ENCODE assay signal across 8 cellular contexts in the genomic region with DNA sequence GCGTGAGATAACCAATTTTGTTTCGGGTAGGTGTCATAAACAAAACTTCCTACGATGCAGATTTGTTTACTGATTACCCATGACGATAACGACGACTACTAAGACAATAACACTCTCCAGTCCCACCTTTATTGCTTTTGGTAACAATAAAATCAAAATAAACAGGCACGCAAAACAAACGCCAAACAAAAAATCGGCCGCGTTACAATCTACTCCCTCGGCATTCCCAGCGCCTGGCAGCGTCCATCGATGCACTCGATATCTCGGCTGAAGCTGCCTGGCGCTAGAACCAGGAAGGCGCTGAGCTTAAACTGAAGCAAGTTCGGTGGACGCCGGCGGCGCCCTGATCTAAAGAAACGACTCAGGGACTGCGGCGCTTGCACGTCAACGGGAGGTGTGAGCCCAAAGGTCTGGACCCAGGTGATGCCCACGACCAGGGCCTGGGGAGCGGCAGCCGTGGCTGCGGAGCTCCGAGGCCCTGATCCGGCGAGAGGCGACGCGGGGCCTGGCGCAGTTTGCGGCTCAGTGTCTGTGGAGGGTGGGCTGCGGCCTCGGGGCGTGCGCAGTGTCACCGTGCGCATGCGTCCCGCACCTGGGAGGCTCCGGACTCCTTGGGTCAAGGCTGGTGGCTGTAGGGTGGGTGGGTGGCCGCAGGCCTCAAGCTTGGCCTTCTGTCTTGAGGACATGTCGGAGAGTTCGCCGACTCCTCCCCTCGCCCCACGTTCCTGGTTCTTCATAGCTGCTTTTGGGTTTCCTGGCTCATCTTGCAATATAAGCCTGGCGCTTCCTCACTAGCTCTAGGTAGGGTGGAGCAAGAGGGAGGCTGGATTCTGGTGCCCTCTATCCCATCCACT. TPM values are rescaled to one million over a fixed set of nuclear protein-coding genes. Genes with fewer than 3 reads are reported as not detected.
DNase-seq lines count a peak whose midpoint lies in the region; ATAC-seq and TF ChIP-seq lines count a peak whose summit lies in the region.

A gene with protein sequence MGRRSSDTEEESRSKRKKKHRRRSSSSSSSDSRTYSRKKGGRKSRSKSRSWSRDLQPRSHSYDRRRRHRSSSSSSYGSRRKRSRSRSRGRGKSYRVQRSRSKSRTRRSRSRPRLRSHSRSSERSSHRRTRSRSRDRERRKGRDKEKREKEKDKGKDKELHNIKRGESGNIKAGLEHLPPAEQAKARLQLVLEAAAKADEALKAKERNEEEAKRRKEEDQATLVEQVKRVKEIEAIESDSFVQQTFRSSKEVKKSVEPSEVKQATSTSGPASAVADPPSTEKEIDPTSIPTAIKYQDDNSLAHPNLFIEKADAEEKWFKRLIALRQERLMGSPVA (plus strand): TSS at position 286 of the 854 bp plus-strand sequence. CDS start 12,016 bp downstream, outside the sequence.

- H3K56ac ChIP-seq in IMR-90 (ENCODE audit: extremely low read depth, insufficient read depth, low read length), result peak within 1 kb of the TSS; percentile 55

- H3K9ac ChIP-seq in IMR-90 (ENCODE audit: low read depth, low read length) (peak within 1 kb of the TSS; percentile 74), PC-3 (ENCODE audit: low read length) (peak within 1 kb of the TSS; percentile 91), muscle layer of colon (ENCODE audit: low read length) (peak within 1 kb of the TSS; percentile 44)

- peak within 1 kb of the TSS; percentile 61 for H2BK5ac ChIP-seq in IMR-90 (ENCODE audit: low read depth, low read length, poor library complexity, severe bottlenecking)

- TF ChIP-seq CTCF in IMR-90 (conservative IDR thresholded peaks at IDR 0.05; ENCODE audit: low read depth, low read length) (no peak), PC-3 (conservative IDR thresholded peaks at IDR 0.05; ENCODE audit: low read depth, low read length) (no peak)

- peak; percentile 13; the same call in 1 of the 2 replicates for TF ChIP-seq RAD21 in IMR-90 (IDR thresholded peaks at IDR 0.05; ENCODE audit: low read length)

- H3K4ac ChIP-seq in IMR-90 (ENCODE audit: low read depth, low read length), result peak within 1 kb of the TSS; percentile 51

- peak within 1 kb of the TSS; percentile 53 for H4K91ac ChIP-seq in IMR-90 (ENCODE audit: insufficient read depth, low read depth, low read length)

- no peak within 1 kb of the TSS for H2AK5ac ChIP-seq in IMR-90 (ENCODE audit: low read depth, low read length)

- 0 out of 2 replicates have a peak, but pooled peaks cover 5% of the 10 kb centered on the region for H4K20me1 ChIP-seq in IMR-90 (ENCODE audit: insufficient read depth, low read length)
- 0 out of 2 replicates have a peak, but pooled peaks cover 5% of the 10 kb centered on the region for H4K20me1 ChIP-seq in PC-3 (ENCODE audit: low read length)

- peak; percentile 50; the same call in 1 of the 2 replicates for TF ChIP-seq POLR2A in IMR-90 (IDR thresholded peaks at IDR 0.05; ENCODE audit: low read depth, low read length)
- peak; percentile 81 for TF ChIP-seq POLR2A in erythroblast (IDR thresholded peaks at IDR 0.05; ENCODE audit: low read length)

- H3K79me2 ChIP-seq in PC-3 (ENCODE audit: low read length), result peaks cover 48% of the 10 kb centered on the region

- WGBS in IMR-90 (ENCODE audit: extremely low coverage in 2 of 2, insufficient read length in 1 of 2), 2 experiments, result 0% methylated on average over 33 of the region's 57 CpGs; no CpG with 5 or more reads in 1 of the 2 experiments

- H3K18ac ChIP-seq in IMR-90 (ENCODE audit: low read depth, low read length), result peak within 1 kb of the TSS; percentile 22

- peak within 1 kb of the TSS; percentile 37 to 87; a peak in 3 of 4 replicates for H4K8ac ChIP-seq in IMR-90 (ENCODE audit: low read depth in 2 of 2, low read length in 2 of 2)

- H3K9me1 ChIP-seq in IMR-90 (ENCODE audit: insufficient read depth, low read length), result no peaks in the 10 kb centered on the region

- POLR2A ChIA-PET in IMR-90 (lab: Charles Lee; ENCODE audit: unreplicated experiment) (interaction anchor here (0.6 to 1.0 kb wide), 6 partner anchors 9 to 579 kb away, joined by 3 to 12 read pairs (median 4); no protein-coding TSS in a partner anchor), PC-3 (lab: Charles Lee; ENCODE audit: unreplicated experiment) (interaction anchor here (0.6 to 0.7 kb wide), 10 partner anchors 13 to 1270 kb away, joined by 3 to 26 read pairs (median 14); no protein-coding TSS in a partner anchor)

- intact Hi-C loops in IMR-90 (cut with micrococcal nuclease), result loop anchor here (5.0 to 10.0 kb wide), 5 partner anchors 52 to 578 kb away; partner anchors contain the start of gene GFM1
- intact Hi-C loops in PC-3 (cut with micrococcal nuclease), result loop anchor here (1.0 to 10.0 kb wide), 6 partner anchors 55 to 423 kb away; no protein-coding TSS in a partner anchor

- H3K27ac ChIP-seq in IMR-90 (ENCODE audit: insufficient read depth, low read length), result peak within 1 kb of the TSS; percentile 78
- peak within 1 kb of the TSS; percentile 83 for H3K27ac ChIP-seq in PC-3 (ENCODE audit: low read length)
- peak within 1 kb of the TSS; percentile 45 for H3K27ac ChIP-seq in muscle layer of colon (ENCODE audit: low read depth, low read length)

- peak; percentile 98 for DNase-seq in DMS 273 (lab: John Stamatoyannopoulos, UW; ENCODE audit: unreplicated experiment)
- DNase-seq in IMR-90, result peak; percentile 89
- peak; percentile 84 for DNase-seq in PC-3
- peak; percentile 73 for DNase-seq in activated T-cell treated with anti-CD3 and anti-CD28 coated beads for 48 hours (ENCODE audit: low read depth)
- DNase-seq in erythroblast (lab: John Stamatoyannopoulos, UW), result peak; percentile 92 to 93
- peak; percentile 37 to 56 for DNase-seq in stimulated activated CD8-positive, alpha-beta memory T cell treated with anti-CD3 and anti-CD28 coated beads, Interleukin-7, amount 100 ng/mL, for 1 hour (ENCODE audit: low read depth in 2 of 2)

- H3K4me2 ChIP-seq in IMR-90 (ENCODE audit: low read depth, low read length) (peak within 1 kb of the TSS; percentile 87), PC-3 (ENCODE audit: low read length) (peak within 1 kb of the TSS; percentile 86)

- no peaks in the 10 kb centered on the region for H3K9me2 ChIP-seq in PC-3 (replicated peaks; ENCODE audit: low read length)

- H3K4me1 ChIP-seq in IMR-90 (ENCODE audit: control insufficient read depth, insufficient read depth, low read length) (peaks cover 2% of the 10 kb centered on the region; the same call in 1 of the 2 replicates), PC-3 (ENCODE audit: insufficient read depth, low read length) (peaks cover 12% of the 10 kb centered on the region), muscle layer of colon (ENCODE audit: insufficient read depth, low read length) (peaks cover 27% of the 10 kb centered on the region)

- H3K23ac ChIP-seq in IMR-90 (ENCODE audit: low read depth, low read length), result peak within 1 kb of the TSS; percentile 13; the same call in 1 of the 2 replicates

- peak within 1 kb of the TSS; percentile 8 for H2AK9ac ChIP-seq in IMR-90 (replicated peaks; ENCODE audit: low read depth, low read length, poor library complexity)

- peaks cover 33% of the 10 kb centered on the region for H3K27me3 ChIP-seq in IMR-90 (ENCODE audit: control insufficient read depth, insufficient read depth, low read length)
- H3K27me3 ChIP-seq in PC-3 (ENCODE audit: low read length), result no peaks in the 10 kb centered on the region
- peaks cover 35 to 45% of the 10 kb centered on the region in 2 donors for H3K27me3 ChIP-seq in muscle layer of colon (ENCODE audit: control insufficient read depth in 1 of 2, insufficient read depth in 2 of 2, low read length in 2 of 2)

- H3K4me3 ChIP-seq in IMR-90 (ENCODE audit: insufficient read depth, low read depth, low read length) (peak within 1 kb of the TSS; percentile 85), PC-3 (ENCODE audit: low read length) (peak within 1 kb of the TSS; percentile 91), muscle layer of colon (ENCODE audit: low read depth in 1 of 2, low read length in 2 of 2) (peak within 1 kb of the TSS; percentile 72 to 85)

- H2AFZ ChIP-seq in IMR-90 (replicated peaks; ENCODE audit: low read length, poor library complexity), result peak within 1 kb of the TSS; percentile 96
- peak within 1 kb of the TSS; percentile 98 for H2AFZ ChIP-seq in PC-3 (ENCODE audit: low read length)

- ATAC-seq in GM21529 (IDR thresholded peaks at IDR 0.05; ENCODE audit: unreplicated experiment), result peak; percentile 82
- ATAC-seq in IMR-90 (ENCODE audit: low read depth), result peak; percentile 78
- peak; percentile 87 for ATAC-seq in PC-3

- in situ Hi-C loops in IMR-90 (cut with MboI; ENCODE audit: low sequenced_read_pairs), result loop anchor here (25.0 kb wide), 1 partner anchor 677 kb away; no protein-coding TSS in a partner anchor

- H3K79me1 ChIP-seq in IMR-90 (ENCODE audit: low read depth in 1 of 2, low read length in 2 of 2), result peaks cover 11 to 14% of the 10 kb centered on the region in 2 experiments; a peak in 3 of 4 replicates

- dilution Hi-C loops in IMR-90 (cut with HindIII; ENCODE audit: low sequenced_read_pairs, unreplicated experiment), result no loop called here

- H2BK20ac ChIP-seq in IMR-90 (ENCODE audit: low read depth, low read length), result no peak within 1 kb of the TSS

- H3K9me3 ChIP-seq in IMR-90 (ENCODE audit: control insufficient read depth, insufficient read depth, low read length) (no peaks in the 10 kb centered on the region), PC-3 (ENCODE audit: low read length) (no peaks in the 10 kb centered on the region), muscle layer of colon (ENCODE audit: low read length) (no peaks in the 10 kb centered on the region)

- no peaks in the 10 kb centered on the region for H3F3A ChIP-seq in PC-3 (ENCODE audit: low read length, unreplicated experiment)

- BruUV-seq in IMR-90 (replicated peaks; lab: Mats Ljungman, UMichigan), result no TSS peak
- BruUV-seq in PC-3 (replicated peaks; lab: Mats Ljungman, UMichigan), result TSS peak; percentile 86

- peak within 1 kb of the TSS; percentile 6; the same call in 1 of the 2 replicates for H3K14ac ChIP-seq in IMR-90 (replicated peaks; ENCODE audit: low read depth, low read length)

- CTCF ChIA-PET in IMR-90 (lab: Yijun Ruan, JAX), result interaction anchor here (0.7 to 1.5 kb wide), 4 partner anchors 11 to 324 kb away, joined by 3 to 4 read pairs (median 3); no protein-coding TSS in a partner anchor
- CTCF ChIA-PET in PC-3 (lab: Charles Lee), result interaction anchor here (0.6 to 0.7 kb wide), 5 partner anchors 9 to 492 kb away, joined by 3 to 16 read pairs (median 6); no protein-coding TSS in a partner anchor

- H3K36me3 ChIP-seq in IMR-90 (ENCODE audit: control insufficient read depth, insufficient read depth, low read length), result no peaks in the 10 kb centered on the region
- no peaks in the 10 kb centered on the region for H3K36me3 ChIP-seq in PC-3 (ENCODE audit: low read depth, low read length)
- H3K36me3 ChIP-seq in muscle layer of colon (ENCODE audit: insufficient read depth, low read length), result no peaks in the 10 kb centered on the region

- H2BK15ac ChIP-seq in IMR-90 (ENCODE audit: low read depth, low read length), result no peak within 1 kb of the TSS; the same call in 2 of the 3 replicates

- H2BK120ac ChIP-seq in IMR-90 (ENCODE audit: low read depth, low read length), result peak within 1 kb of the TSS; percentile 38; the same call in 1 of the 2 replicates

- H4K5ac ChIP-seq in IMR-90 (ENCODE audit: low read depth, low read length), result peak within 1 kb of the TSS; percentile 77

RNA-seq across cellular contexts. Expression of the gene that starts here (rescaled TPM):
- total RNA-seq in IMR-90 (2012; rRNA removed) (41.8 and 71.7 TPM in 2 replicates), PC-3 (2014; rRNA removed) (39.5 and 42.8 TPM in 2 replicates)
- polyA plus RNA-seq in IMR-90 (2012; rRNA removed), result 3.8 and 4.5 TPM in 2 replicates
- 0.28 and 0.63 TPM in 2 replicates for polyA plus RNA-seq in IMR-90 (2012; cell fraction: cytosol; rRNA removed)
- 0.42 and 2.3 TPM in 2 replicates for polyA plus RNA-seq in IMR-90 (2012; cell fraction: nucleus; rRNA removed; ENCODE audit: low replicate concordance)

Comparison
In these comparisons a context has a peak if more than half of its experiments do, and no peak if none do; other contexts are left out.
1. Peak in every context shown above with its lines: DNase-seq, ATAC-seq, H3K4me3 ChIP-seq and H3K27ac ChIP-seq.
2. DNase-seq: peak in every context shown above with its lines; median percentile 98 in DMS 273; 92 in erythroblast; 89 in IMR-90; 84 in PC-3; 73 in activated T-cell treated with anti-CD3 and anti-CD28 coated beads for 48 hours; 46 in stimulated activated CD8-positive, alpha-beta memory T cell treated with anti-CD3 and anti-CD28 coated beads, Interleukin-7, amount 100 ng/mL, for 1 hour.